ENCODE assay signal across 14 cellular contexts in the genomic region with DNA sequence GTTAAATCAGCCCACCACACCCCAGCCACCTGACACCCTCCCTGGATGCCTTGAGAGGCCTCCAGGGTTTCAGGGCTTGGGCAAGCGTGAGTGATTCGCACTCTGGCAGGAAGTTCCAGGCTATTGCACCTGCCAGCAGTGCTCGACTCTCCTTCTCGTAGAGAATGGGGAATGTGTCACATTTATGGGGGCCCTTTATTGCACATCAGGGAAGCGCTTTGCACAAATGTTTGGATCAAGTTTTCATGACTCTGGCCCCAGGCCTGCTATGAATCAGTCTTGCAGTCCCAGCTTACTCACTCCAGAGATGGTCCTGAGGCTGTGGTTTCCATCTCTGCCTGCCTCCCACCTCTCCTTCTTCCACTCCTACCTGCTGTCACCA.
DNase-seq lines count a peak whose midpoint lies in the region; ATAC-seq and TF ChIP-seq lines count a peak whose summit lies in the region.
"Had no signal": no experiment of that assay in that cellular context is flagged by ENCODE, and none has a peak within 500 bp of the region (broad histone marks: within the 10 kb centered on the region; RNA-seq: fewer than 3 reads in every experiment).

No MANE protein-coding gene starts in this region.

- peaks cover 11 to 31% of the 10 kb centered on the region in 2 donors for H3K27me3 Mint-ChIP-seq in effector memory CD8-positive, alpha-beta T cell
- H3K27me3 Mint-ChIP-seq: IgD-negative memory B cell had no signal

- H3K27ac ChIP-seq in osteoblast (ENCODE audit: low read depth, low read length) = peak overlapping the region; percentile 39
- H3K27ac ChIP-seq: prostate gland, thoracic aorta had no signal

- H3K9me3 Mint-ChIP-seq in effector memory CD8-positive, alpha-beta T cell = no peaks in the 10 kb centered on the region
- H3K9me3 Mint-ChIP-seq: activated T-helper 17 cell treated with anti-CD3 and anti-CD28 coated beads, Interleukin-2, amount 50 U/mL, for 72 hours had no signal

- no peak overlapping the region for H3K27ac Mint-ChIP-seq in effector memory CD8-positive, alpha-beta T cell
- H3K27ac Mint-ChIP-seq: activated T-helper 17 cell treated with anti-CD3 and anti-CD28 coated beads, Interleukin-2, amount 50 U/mL, for 72 hours had no signal

- peaks cover 26% of the 10 kb centered on the region for H3K4me1 ChIP-seq in osteoblast (ENCODE audit: insufficient read depth, low read length)
- H3K4me1 ChIP-seq: prostate gland had no signal

- TF ChIP-seq CTCF in epithelial cell of proximal tubule (conservative IDR thresholded peaks at IDR 0.05; ENCODE audit: low read depth, low read length) (no peak), osteoblast (IDR thresholded peaks at IDR 0.05; ENCODE audit: extremely low read depth, low read depth, low read length) (no peak)

- H3K9me3 ChIP-seq in MG63 = peaks cover 9% of the 10 kb centered on the region
- no peaks in the 10 kb centered on the region for H3K9me3 ChIP-seq in osteoblast (ENCODE audit: low read depth, low read length)
- H3K9me3 ChIP-seq: prostate gland, thoracic aorta had no signal

- H3K4me2 ChIP-seq in osteoblast (ENCODE audit: insufficient read depth, low read length) = peak overlapping the region; percentile 16

- no peak for ATAC-seq in effector memory CD8-positive, alpha-beta T cell (replicated peaks)
- ATAC-seq: activated T-helper 17 cell treated with anti-CD3 and anti-CD28 coated beads, Interleukin-2, amount 50 U/mL, for 72 hours had no signal

- no peak overlapping the region for H3K4me3 ChIP-seq in MG63
- H3K4me3 ChIP-seq in epithelial cell of proximal tubule (ENCODE audit: low read depth, low read length) = no peak overlapping the region
- H3K4me3 ChIP-seq in osteoblast (ENCODE audit: insufficient read depth, low read length) = no peak overlapping the region
- H3K4me3 ChIP-seq: prostate gland, thoracic aorta had no signal

- H3K27me3 ChIP-seq in MG63 (no peaks in the 10 kb centered on the region), osteoblast (ENCODE audit: insufficient read depth, low read length) (no peaks in the 10 kb centered on the region)

- no peaks in the 10 kb centered on the region for H3K79me2 ChIP-seq in osteoblast (ENCODE audit: insufficient read depth, low read length)

- no peaks in the 10 kb centered on the region for H3K36me3 Mint-ChIP-seq in effector memory CD8-positive, alpha-beta T cell (ENCODE audit: insufficient read depth)
- H3K36me3 Mint-ChIP-seq: IgD-negative memory B cell had no signal

- no peak overlapping the region for H2AFZ ChIP-seq in osteoblast (ENCODE audit: low read length)

- no peak overlapping the region for H3K4me3 Mint-ChIP-seq in effector memory CD8-positive, alpha-beta T cell
- H3K4me3 Mint-ChIP-seq: activated T-helper 17 cell treated with anti-CD3 and anti-CD28 coated beads, Interleukin-2, amount 50 U/mL, for 72 hours; IgD-negative memory B cell had no signal

- no peaks in the 10 kb centered on the region for H3K36me3 ChIP-seq in MG63
- no peaks in the 10 kb centered on the region for H3K36me3 ChIP-seq in osteoblast (ENCODE audit: insufficient read depth, low read length)
- H3K36me3 ChIP-seq: prostate gland, thoracic aorta had no signal

- no peaks in the 10 kb centered on the region for H4K20me1 ChIP-seq in osteoblast (ENCODE audit: insufficient read depth, low read length)

- DNase-seq in COLO668 (lab: John Stamatoyannopoulos, UW; ENCODE audit: unreplicated experiment) (peak; percentile 1), MG63 (peak; percentile 90), epithelial cell of proximal tubule (ENCODE audit: low read depth) (peak; percentile 69), osteoblast (ENCODE audit: insufficient read length, low spot score, missing footprints) (no peak), NCI-H748 treated with DMSO at 0.1 percent for 48 hours (lab: John Stamatoyannopoulos, UW) (no peak)
- no peak for DNase-seq in stimulated activated CD4-positive, alpha-beta T cell treated with anti-CD3 and anti-CD28 coated beads, Interleukin-1b, Interleukin-23, amount 100 ng/mL, for 48 hours
- DNase-seq in stimulated activated CD4-positive, alpha-beta T cell treated with anti-CD3 and anti-CD28 coated beads, Interleukin-4, amount 100 ng/mL, for 4 hours = no peak
- DNase-seq in effector memory CD8-positive, alpha-beta T cell = no peak
- DNase-seq: DMS 273 treated with DMSO at 0.1 percent for 48 hours, glutamatergic neuron had no signal

- no peaks in the 10 kb centered on the region for H3K4me1 Mint-ChIP-seq in effector memory CD8-positive, alpha-beta T cell (ENCODE audit: low read depth in 2 of 2)
- H3K4me1 Mint-ChIP-seq: activated T-helper 17 cell treated with anti-CD3 and anti-CD28 coated beads, Interleukin-2, amount 50 U/mL, for 72 hours; IgD-negative memory B cell had no signal

Comparison
In these comparisons a context has a peak if more than half of its experiments do, and no peak if none do; other contexts are left out.
1. DNase-seq: peak in COLO668 (single experiment), MG63 (single experiment) and epithelial cell of proximal tubule (single experiment); none in osteoblast (single experiment), NCI-H748 treated with DMSO at 0.1 percent for 48 hours (single experiment), stimulated activated CD4-positive, alpha-beta T cell treated with anti-CD3 and anti-CD28 coated beads, Interleukin-1b, Interleukin-23, amount 100 ng/mL, for 48 hours (single experiment), stimulated activated CD4-positive, alpha-beta T cell treated with anti-CD3 and anti-CD28 coated beads, Interleukin-4, amount 100 ng/mL, for 4 hours (0 of 2) and effector memory CD8-positive, alpha-beta T cell (0 of 3).